In genomic region chr16:8032406-8032805, GRCh38 we compare ENCODE assay signal across 30 cellular contexts.
"Had no signal": no experiment of that assay in that cellular context is flagged by ENCODE, and none has a peak within 500 bp of the region (broad histone marks: within the 10 kb centered on the region; RNA-seq: fewer than 3 reads in every experiment).

No MANE protein-coding gene starts in this region.

- H3K36me3 ChIP-seq: ascending aorta, cardiac muscle cell had no signal

- DNase-seq: activated CD4-positive, alpha-beta memory T cell treated with anti-CD3 and anti-CD28 coated beads, Interleukin-2, amount 10 ng/mL, durations not matched to agents 7 days and 5 days; activated CD4-positive, alpha-beta T cell treated with anti-CD3 and anti-CD28 coated beads for 1 hour; activated CD4-positive, alpha-beta T cell treated with anti-CD3 and anti-CD28 coated beads for 36 hours; activated CD4-positive, alpha-beta T cell treated with anti-CD3 and anti-CD28 coated beads for 48 hours; activated CD4-positive, alpha-beta T cell treated with anti-CD3 and anti-CD28 coated beads, Interleukin-2, amount 10 ng/mL, durations not matched to agents 7 days and 5 days; activated CD4-positive, alpha-beta T cell treated with anti-CD3 and anti-CD28 coated beads, Interleukin-2, amount 50 U/mL, for 48 hours; activated CD4-positive, CD25-positive, alpha-beta regulatory T cell; activated CD8-positive, alpha-beta memory T cell treated with anti-CD3 and anti-CD28 coated beads for 24 hours; activated CD8-positive, alpha-beta memory T cell treated with anti-CD3 and anti-CD28 coated beads, Interleukin-2, amount 10 ng/mL, durations not matched to agents 7 days and 5 days; activated CD8-positive, alpha-beta memory T cell treated with anti-CD3 and anti-CD28 coated beads, Interleukin-2, amount 50 U/mL, for 48 hours; activated CD8-positive, alpha-beta T cell treated with anti-CD3 and anti-CD28 coated beads, Interleukin-2, amount 10 ng/mL, durations not matched to agents 7 days and 5 days; activated effector memory CD4-positive, alpha-beta T cell treated with Interleukin-2 at 50 U/mL for 16 hours; activated gamma-delta T cell; activated naive CD4-positive, alpha-beta T cell treated with anti-CD3 and anti-CD28 coated beads, Interleukin-2, amount 10 ng/mL, durations not matched to agents 7 days and 5 days; activated naive CD4-positive, alpha-beta T cell treated with Interleukin-2 at 50 U/mL for 16 hours; activated naive CD8-positive, alpha-beta T cell treated with anti-CD3 and anti-CD28 coated beads, Interleukin-2, amount 10 ng/mL, durations not matched to agents 7 days and 5 days; activated naive CD8-positive, alpha-beta T cell treated with anti-CD3 and anti-CD28 coated beads, Interleukin-2, amount 50 U/mL, for 24 hours; activated T-cell treated with anti-CD3 and anti-CD28 coated beads, Interleukin-2, amount 50 U/mL, for 24 hours; activated T-cell treated with anti-CD3 and anti-CD28 coated beads, Interleukin-2, amount 50 U/mL, for 48 hours; amygdala; anterior cingulate cortex; caudate nucleus; cerebellar nuclear complex; T-helper 2 cell; T-helper 9 cell had no signal

- H3K4me3 ChIP-seq: ascending aorta, cardiac muscle cell had no signal

- FAIRE-seq: bronchial epithelial cell, TTC549 had no signal

- H3K4me1 ChIP-seq: ascending aorta had no signal

- H3K27me3 ChIP-seq: ascending aorta, cardiac muscle cell had no signal

- H3K27ac ChIP-seq: ascending aorta, cardiac muscle cell, VCaP had no signal

- H3K9me3 ChIP-seq: ascending aorta had no signal
